Comparison of ENCODE assay signal across 1 cellular context in the genomic region with DNA sequence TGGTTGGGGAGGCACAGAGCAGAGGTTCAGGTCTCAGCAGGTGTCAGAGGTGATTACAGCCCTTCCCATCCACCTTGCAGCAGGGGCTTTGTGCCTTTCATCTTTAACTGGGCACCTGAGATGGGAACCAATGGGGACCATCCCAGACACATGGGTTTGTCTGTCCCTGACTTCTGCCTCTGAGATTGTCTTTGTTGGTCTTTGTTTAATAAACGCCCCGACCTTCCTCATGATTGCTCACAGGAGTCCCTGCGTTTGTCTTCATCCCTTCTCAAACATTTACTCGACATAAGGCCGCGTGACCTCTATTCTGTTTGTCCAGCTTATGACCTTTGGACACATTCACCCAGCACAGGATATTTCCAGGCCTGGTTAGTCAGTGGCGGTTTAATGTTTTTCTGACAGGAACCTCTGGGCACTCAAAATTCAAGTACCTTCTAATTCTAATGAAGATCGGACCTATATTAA.
TF ChIP-seq lines count a peak whose summit lies in the region.

No MANE protein-coding gene starts in this region.

TF ChIP-seq in HepG2, 621 proteins besides CTCF, POLR2A, EP300 and RAD21 (continued from another document and continues in another):
- TF ChIP-seq, protein P1, sequence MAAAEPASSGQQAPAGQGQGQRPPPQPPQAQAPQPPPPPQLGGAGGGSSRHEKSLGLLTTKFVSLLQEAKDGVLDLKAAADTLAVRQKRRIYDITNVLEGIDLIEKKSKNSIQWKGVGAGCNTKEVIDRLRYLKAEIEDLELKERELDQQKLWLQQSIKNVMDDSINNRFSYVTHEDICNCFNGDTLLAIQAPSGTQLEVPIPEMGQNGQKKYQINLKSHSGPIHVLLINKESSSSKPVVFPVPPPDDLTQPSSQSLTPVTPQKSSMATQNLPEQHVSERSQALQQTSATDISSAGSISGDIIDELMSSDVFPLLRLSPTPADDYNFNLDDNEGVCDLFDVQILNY (CRISPR knock-in tag; conservative IDR thresholded peaks at IDR 0.05), result no peak
- no peak for TF ChIP-seq ZNF577 (CRISPR knock-in tag; IDR thresholded peaks at IDR 0.05; ENCODE audit: borderline replicate concordance, low read depth)
- peak; percentile 82 for TF ChIP-seq RCOR2 (CRISPR knock-in tag; IDR thresholded peaks at IDR 0.05)
- TF ChIP-seq SNAI1 (CRISPR knock-in tag; IDR thresholded peaks at IDR 0.05; ENCODE audit: borderline replicate concordance), result peak; percentile 76; the same call in 1 of the 2 replicates
- no peak for TF ChIP-seq ZNF329 (CRISPR knock-in tag; IDR thresholded peaks at IDR 0.05; ENCODE audit: low read depth)
- TF ChIP-seq NFATC3 (CRISPR knock-in tag; IDR thresholded peaks at IDR 0.05), result no peak
- TF ChIP-seq ZSCAN9 (CRISPR knock-in tag; IDR thresholded peaks at IDR 0.05; ENCODE audit: borderline replicate concordance), result peak; percentile 41; the same call in 1 of the 2 replicates
- no peak for TF ChIP-seq ZNF781 (CRISPR knock-in tag; IDR thresholded peaks at IDR 0.05; ENCODE audit: borderline replicate concordance, not compliant biosample characterization)
- TF ChIP-seq KLF16 (CRISPR knock-in tag; IDR thresholded peaks at IDR 0.05), result no peak
- TF ChIP-seq THYN1 (CRISPR knock-in tag; IDR thresholded peaks at IDR 0.05; ENCODE audit: borderline replicate concordance, low read depth), result no peak
- TF ChIP-seq, protein P2, sequence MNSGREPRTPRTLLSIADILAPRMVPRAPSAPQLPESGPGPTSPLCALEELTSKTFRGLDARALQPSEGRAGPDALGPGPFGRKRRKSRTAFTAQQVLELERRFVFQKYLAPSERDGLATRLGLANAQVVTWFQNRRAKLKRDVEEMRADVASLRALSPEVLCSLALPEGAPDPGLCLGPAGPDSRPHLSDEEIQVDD (CRISPR knock-in tag; IDR thresholded peaks at IDR 0.05; ENCODE audit: borderline replicate concordance), result no peak
- TF ChIP-seq, protein P3, sequence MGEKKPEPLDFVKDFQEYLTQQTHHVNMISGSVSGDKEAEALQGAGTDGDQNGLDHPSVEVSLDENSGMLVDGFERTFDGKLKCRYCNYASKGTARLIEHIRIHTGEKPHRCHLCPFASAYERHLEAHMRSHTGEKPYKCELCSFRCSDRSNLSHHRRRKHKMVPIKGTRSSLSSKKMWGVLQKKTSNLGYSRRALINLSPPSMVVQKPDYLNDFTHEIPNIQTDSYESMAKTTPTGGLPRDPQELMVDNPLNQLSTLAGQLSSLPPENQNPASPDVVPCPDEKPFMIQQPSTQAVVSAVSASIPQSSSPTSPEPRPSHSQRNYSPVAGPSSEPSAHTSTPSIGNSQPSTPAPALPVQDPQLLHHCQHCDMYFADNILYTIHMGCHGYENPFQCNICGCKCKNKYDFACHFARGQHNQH (CRISPR knock-in tag; IDR thresholded peaks at IDR 0.05), result peak; percentile 87
- no peak for TF ChIP-seq EHMT2 (IDR thresholded peaks at IDR 0.05; ENCODE audit: borderline replicate concordance, low read depth, low read length)
- no peak for TF ChIP-seq IKZF4 (CRISPR knock-in tag; IDR thresholded peaks at IDR 0.05; ENCODE audit: borderline replicate concordance, low read depth, not compliant biosample characterization)
- TF ChIP-seq RXRA (CRISPR knock-in tag; IDR thresholded peaks at IDR 0.05), result peak; percentile 71; the same call in 1 of the 2 replicates
- TF ChIP-seq ZKSCAN1 (IDR thresholded peaks at IDR 0.05; ENCODE audit: low read length), result no peak
- TF ChIP-seq TEAD2 (CRISPR knock-in tag; IDR thresholded peaks at IDR 0.05), result no peak
- no peak for TF ChIP-seq NFE2 (CRISPR knock-in tag; IDR thresholded peaks at IDR 0.05)
- no peak for TF ChIP-seq HOXA7 (CRISPR knock-in tag; IDR thresholded peaks at IDR 0.05)
- no peak for TF ChIP-seq ZNF564 (CRISPR knock-in tag; IDR thresholded peaks at IDR 0.05)
- TF ChIP-seq HCFC1 (IDR thresholded peaks at IDR 0.05; ENCODE audit: low read depth, low read length), result no peak
- TF ChIP-seq, protein P4, sequence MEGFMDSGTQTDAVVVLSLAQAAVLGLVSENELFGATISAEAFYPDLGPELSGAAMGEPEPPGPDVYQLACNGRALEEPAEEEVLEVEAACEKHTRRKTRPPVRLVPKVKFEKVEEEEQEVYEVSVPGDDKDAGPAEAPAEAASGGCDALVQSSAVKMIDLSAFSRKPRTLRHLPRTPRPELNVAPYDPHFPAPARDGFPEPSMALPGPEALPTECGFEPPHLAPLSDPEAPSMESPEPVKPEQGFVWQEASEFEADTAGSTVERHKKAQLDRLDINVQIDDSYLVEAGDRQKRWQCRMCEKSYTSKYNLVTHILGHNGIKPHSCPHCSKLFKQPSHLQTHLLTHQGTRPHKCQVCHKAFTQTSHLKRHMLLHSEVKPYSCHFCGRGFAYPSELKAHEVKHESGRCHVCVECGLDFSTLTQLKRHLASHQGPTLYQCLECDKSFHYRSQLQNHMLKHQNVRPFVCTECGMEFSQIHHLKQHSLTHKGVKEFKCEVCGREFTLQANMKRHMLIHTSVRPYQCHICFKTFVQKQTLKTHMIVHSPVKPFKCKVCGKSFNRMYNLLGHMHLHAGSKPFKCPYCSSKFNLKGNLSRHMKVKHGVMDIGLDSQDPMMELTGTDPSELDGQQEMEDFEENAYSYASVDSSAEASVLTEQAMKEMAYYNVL (CRISPR knock-in tag; IDR thresholded peaks at IDR 0.05; ENCODE audit: borderline replicate concordance), result no peak; the same call in 1 of the 2 replicates
- TF ChIP-seq EEA1 (CRISPR knock-in tag; IDR thresholded peaks at IDR 0.05; ENCODE audit: borderline replicate concordance), result no peak
- no peak; the same call in none of the 2 replicates for TF ChIP-seq NR2C2 (CRISPR knock-in tag; IDR thresholded peaks at IDR 0.05; ENCODE audit: borderline replicate concordance)
- no peak for TF ChIP-seq ZFP36L1 (CRISPR knock-in tag; IDR thresholded peaks at IDR 0.05)
- TF ChIP-seq NAIF1 (CRISPR knock-in tag; IDR thresholded peaks at IDR 0.05; ENCODE audit: borderline replicate concordance), result no peak
- TF ChIP-seq, protein P5, sequence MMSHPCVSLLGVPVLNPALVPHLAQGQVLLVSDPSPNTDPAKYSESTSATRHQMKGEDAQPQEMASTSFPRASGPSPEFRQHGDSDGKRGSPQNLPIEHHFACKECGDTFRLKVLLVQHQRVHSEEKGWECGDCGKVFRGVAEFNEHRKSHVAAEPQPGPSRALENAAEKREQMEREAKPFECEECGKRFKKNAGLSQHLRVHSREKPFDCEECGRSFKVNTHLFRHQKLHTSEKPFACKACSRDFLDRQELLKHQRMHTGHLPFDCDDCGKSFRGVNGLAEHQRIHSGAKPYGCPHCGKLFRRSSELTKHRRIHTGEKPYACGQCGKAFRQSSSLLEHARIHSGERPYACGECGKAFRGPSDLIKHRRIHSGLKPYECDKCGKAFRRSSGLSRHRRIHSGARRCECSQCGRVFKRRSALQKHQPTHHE (CRISPR knock-in tag; IDR thresholded peaks at IDR 0.05; ENCODE audit: borderline replicate concordance), result no peak
- no peak for TF ChIP-seq SRSF9 (IDR thresholded peaks at IDR 0.05; ENCODE audit: borderline replicate concordance, insufficient read depth, low read depth, low read length, poor library complexity, severe bottlenecking)
- TF ChIP-seq, protein P6, sequence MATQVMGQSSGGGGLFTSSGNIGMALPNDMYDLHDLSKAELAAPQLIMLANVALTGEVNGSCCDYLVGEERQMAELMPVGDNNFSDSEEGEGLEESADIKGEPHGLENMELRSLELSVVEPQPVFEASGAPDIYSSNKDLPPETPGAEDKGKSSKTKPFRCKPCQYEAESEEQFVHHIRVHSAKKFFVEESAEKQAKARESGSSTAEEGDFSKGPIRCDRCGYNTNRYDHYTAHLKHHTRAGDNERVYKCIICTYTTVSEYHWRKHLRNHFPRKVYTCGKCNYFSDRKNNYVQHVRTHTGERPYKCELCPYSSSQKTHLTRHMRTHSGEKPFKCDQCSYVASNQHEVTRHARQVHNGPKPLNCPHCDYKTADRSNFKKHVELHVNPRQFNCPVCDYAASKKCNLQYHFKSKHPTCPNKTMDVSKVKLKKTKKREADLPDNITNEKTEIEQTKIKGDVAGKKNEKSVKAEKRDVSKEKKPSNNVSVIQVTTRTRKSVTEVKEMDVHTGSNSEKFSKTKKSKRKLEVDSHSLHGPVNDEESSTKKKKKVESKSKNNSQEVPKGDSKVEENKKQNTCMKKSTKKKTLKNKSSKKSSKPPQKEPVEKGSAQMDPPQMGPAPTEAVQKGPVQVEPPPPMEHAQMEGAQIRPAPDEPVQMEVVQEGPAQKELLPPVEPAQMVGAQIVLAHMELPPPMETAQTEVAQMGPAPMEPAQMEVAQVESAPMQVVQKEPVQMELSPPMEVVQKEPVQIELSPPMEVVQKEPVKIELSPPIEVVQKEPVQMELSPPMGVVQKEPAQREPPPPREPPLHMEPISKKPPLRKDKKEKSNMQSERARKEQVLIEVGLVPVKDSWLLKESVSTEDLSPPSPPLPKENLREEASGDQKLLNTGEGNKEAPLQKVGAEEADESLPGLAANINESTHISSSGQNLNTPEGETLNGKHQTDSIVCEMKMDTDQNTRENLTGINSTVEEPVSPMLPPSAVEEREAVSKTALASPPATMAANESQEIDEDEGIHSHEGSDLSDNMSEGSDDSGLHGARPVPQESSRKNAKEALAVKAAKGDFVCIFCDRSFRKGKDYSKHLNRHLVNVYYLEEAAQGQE (IDR thresholded peaks at IDR 0.05; ENCODE audit: borderline replicate concordance in 1 of 2, low read depth in 1 of 2, low read length in 2 of 2), result no peak
- TF ChIP-seq, protein P7, sequence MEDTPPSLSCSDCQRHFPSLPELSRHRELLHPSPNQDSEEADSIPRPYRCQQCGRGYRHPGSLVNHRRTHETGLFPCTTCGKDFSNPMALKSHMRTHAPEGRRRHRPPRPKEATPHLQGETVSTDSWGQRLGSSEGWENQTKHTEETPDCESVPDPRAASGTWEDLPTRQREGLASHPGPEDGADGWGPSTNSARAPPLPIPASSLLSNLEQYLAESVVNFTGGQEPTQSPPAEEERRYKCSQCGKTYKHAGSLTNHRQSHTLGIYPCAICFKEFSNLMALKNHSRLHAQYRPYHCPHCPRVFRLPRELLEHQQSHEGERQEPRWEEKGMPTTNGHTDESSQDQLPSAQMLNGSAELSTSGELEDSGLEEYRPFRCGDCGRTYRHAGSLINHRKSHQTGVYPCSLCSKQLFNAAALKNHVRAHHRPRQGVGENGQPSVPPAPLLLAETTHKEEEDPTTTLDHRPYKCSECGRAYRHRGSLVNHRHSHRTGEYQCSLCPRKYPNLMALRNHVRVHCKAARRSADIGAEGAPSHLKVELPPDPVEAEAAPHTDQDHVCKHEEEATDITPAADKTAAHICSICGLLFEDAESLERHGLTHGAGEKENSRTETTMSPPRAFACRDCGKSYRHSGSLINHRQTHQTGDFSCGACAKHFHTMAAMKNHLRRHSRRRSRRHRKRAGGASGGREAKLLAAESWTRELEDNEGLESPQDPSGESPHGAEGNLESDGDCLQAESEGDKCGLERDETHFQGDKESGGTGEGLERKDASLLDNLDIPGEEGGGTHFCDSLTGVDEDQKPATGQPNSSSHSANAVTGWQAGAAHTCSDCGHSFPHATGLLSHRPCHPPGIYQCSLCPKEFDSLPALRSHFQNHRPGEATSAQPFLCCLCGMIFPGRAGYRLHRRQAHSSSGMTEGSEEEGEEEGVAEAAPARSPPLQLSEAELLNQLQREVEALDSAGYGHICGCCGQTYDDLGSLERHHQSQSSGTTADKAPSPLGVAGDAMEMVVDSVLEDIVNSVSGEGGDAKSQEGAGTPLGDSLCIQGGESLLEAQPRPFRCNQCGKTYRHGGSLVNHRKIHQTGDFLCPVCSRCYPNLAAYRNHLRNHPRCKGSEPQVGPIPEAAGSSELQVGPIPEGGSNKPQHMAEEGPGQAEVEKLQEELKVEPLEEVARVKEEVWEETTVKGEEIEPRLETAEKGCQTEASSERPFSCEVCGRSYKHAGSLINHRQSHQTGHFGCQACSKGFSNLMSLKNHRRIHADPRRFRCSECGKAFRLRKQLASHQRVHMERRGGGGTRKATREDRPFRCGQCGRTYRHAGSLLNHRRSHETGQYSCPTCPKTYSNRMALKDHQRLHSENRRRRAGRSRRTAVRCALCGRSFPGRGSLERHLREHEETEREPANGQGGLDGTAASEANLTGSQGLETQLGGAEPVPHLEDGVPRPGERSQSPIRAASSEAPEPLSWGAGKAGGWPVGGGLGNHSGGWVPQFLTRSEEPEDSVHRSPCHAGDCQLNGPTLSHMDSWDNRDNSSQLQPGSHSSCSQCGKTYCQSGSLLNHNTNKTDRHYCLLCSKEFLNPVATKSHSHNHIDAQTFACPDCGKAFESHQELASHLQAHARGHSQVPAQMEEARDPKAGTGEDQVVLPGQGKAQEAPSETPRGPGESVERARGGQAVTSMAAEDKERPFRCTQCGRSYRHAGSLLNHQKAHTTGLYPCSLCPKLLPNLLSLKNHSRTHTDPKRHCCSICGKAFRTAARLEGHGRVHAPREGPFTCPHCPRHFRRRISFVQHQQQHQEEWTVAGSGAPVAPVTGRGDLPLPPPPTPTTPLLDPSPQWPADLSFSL (CRISPR knock-in tag; IDR thresholded peaks at IDR 0.05), result no peak
- TF ChIP-seq, protein P8, sequence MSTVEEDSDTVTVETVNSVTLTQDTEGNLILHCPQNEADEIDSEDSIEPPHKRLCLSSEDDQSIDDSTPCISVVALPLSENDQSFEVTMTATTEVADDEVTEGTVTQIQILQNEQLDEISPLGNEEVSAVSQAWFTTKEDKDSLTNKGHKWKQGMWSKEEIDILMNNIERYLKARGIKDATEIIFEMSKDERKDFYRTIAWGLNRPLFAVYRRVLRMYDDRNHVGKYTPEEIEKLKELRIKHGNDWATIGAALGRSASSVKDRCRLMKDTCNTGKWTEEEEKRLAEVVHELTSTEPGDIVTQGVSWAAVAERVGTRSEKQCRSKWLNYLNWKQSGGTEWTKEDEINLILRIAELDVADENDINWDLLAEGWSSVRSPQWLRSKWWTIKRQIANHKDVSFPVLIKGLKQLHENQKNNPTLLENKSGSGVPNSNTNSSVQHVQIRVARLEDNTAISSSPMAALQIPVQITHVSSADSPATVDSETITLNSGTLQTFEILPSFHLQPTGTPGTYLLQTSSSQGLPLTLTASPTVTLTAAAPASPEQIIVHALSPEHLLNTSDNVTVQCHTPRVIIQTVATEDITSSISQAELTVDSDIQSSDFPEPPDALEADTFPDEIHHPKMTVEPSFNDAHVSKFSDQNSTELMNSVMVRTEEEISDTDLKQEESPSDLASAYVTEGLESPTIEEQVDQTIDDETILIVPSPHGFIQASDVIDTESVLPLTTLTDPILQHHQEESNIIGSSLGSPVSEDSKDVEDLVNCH (CRISPR knock-in tag; IDR thresholded peaks at IDR 0.05), result no peak
- peak; percentile 48 for TF ChIP-seq FOXK2 (IDR thresholded peaks at IDR 0.05)
- no peak for TF ChIP-seq JDP2 (CRISPR knock-in tag; IDR thresholded peaks at IDR 0.05; ENCODE audit: borderline replicate concordance)
- TF ChIP-seq, protein P9, sequence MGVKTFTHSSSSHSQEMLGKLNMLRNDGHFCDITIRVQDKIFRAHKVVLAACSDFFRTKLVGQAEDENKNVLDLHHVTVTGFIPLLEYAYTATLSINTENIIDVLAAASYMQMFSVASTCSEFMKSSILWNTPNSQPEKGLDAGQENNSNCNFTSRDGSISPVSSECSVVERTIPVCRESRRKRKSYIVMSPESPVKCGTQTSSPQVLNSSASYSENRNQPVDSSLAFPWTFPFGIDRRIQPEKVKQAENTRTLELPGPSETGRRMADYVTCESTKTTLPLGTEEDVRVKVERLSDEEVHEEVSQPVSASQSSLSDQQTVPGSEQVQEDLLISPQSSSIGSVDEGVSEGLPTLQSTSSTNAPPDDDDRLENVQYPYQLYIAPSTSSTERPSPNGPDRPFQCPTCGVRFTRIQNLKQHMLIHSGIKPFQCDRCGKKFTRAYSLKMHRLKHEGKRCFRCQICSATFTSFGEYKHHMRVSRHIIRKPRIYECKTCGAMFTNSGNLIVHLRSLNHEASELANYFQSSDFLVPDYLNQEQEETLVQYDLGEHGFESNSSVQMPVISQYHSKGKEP (CRISPR knock-in tag; IDR thresholded peaks at IDR 0.05), result no peak
- no peak for TF ChIP-seq SATB2 (CRISPR knock-in tag; IDR thresholded peaks at IDR 0.05)
- peak; percentile 66; the same call in 1 of the 2 replicates for TF ChIP-seq ZSCAN25 (CRISPR knock-in tag; IDR thresholded peaks at IDR 0.05)
- no peak for TF ChIP-seq ADNP (CRISPR knock-in tag; IDR thresholded peaks at IDR 0.05)
